17 cellular contexts compared by ENCODE assay signal in genomic region chr9:130661461-130662098, GRCh38. TPM values are rescaled to one million over a fixed set of nuclear protein-coding genes. Genes with fewer than 3 reads are reported as not detected.
A peak's percentile ranks its signal among the peaks of the same experiment; 100 is the strongest.
DNase-seq lines count a peak whose midpoint lies in the region; TF ChIP-seq lines count a peak whose summit lies in the region.
"Had no signal": no experiment of that assay in that cellular context is flagged by ENCODE, and none has a peak within 500 bp of the region (broad histone marks: within the 10 kb centered on the region; RNA-seq: fewer than 3 reads in every experiment).

No MANE protein-coding gene starts in this region.

- no peaks in the 10 kb centered on the region for H3K9me2 ChIP-seq in MM.1S (replicated peaks; ENCODE audit: insufficient read depth, low read length)

- H3F3A ChIP-seq in smooth muscle cell (ENCODE audit: low read depth) (no peaks in the 10 kb centered on the region), MM.1S (ENCODE audit: insufficient read depth, low read length) (no peaks in the 10 kb centered on the region)

- peaks cover 7% of the 10 kb centered on the region for H4K20me1 ChIP-seq in smooth muscle cell (ENCODE audit: low read depth)
- no peaks in the 10 kb centered on the region for H4K20me1 ChIP-seq in MM.1S (ENCODE audit: insufficient read depth, low read length)

- no peak overlapping the region for H3K27ac Mint-ChIP-seq in activated naive CD4-positive, alpha-beta T cell treated with anti-CD3 and anti-CD28 coated beads, Interleukin-2, amount 10 ng/mL, durations not matched to agents 7 days and 5 days

- H3K9me3 ChIP-seq in SJCRH30 (replicated peaks) (no peaks in the 10 kb centered on the region), smooth muscle cell (replicated peaks; ENCODE audit: low read depth) (no peaks in the 10 kb centered on the region), MM.1S (replicated peaks; ENCODE audit: insufficient read depth, low read length) (no peaks in the 10 kb centered on the region)
- H3K9me3 ChIP-seq: gastroesophageal sphincter had no signal

- H3K4me2 ChIP-seq in smooth muscle cell (peak overlapping the region; percentile 82), MM.1S (ENCODE audit: low read depth, low read length) (no peak overlapping the region)

- H3K79me2 ChIP-seq in smooth muscle cell (ENCODE audit: low read depth) (no peaks in the 10 kb centered on the region), MM.1S (ENCODE audit: low read length) (no peaks in the 10 kb centered on the region)

- peaks cover 15% of the 10 kb centered on the region for H3K4me1 Mint-ChIP-seq in activated naive CD4-positive, alpha-beta T cell treated with anti-CD3 and anti-CD28 coated beads, Interleukin-2, amount 10 ng/mL, durations not matched to agents 7 days and 5 days

- peaks cover 100% of the 10 kb centered on the region for H3K27me3 Mint-ChIP-seq in activated naive CD4-positive, alpha-beta T cell treated with anti-CD3 and anti-CD28 coated beads, Interleukin-2, amount 10 ng/mL, durations not matched to agents 7 days and 5 days

- no peaks in the 10 kb centered on the region for H3K27me3 ChIP-seq in SJCRH30
- H3K27me3 ChIP-seq in smooth muscle cell (ENCODE audit: low read depth), result peaks cover 100% of the 10 kb centered on the region
- peaks cover 93% of the 10 kb centered on the region for H3K27me3 ChIP-seq in MM.1S (replicated peaks; ENCODE audit: insufficient read depth, low read length)

- H3K4me1 ChIP-seq in SJCRH30 (no peaks in the 10 kb centered on the region; the same call in 1 of the 2 replicates), smooth muscle cell (ENCODE audit: low read depth) (peaks cover 45% of the 10 kb centered on the region), MM.1S (ENCODE audit: low read length) (no peaks in the 10 kb centered on the region)

- H2AFZ ChIP-seq in smooth muscle cell (ENCODE audit: low read depth) (no peak overlapping the region), MM.1S (ENCODE audit: low read length) (no peak overlapping the region)

- H3K36me3 ChIP-seq in SJCRH30 (peaks cover 15% of the 10 kb centered on the region), smooth muscle cell (ENCODE audit: low read depth) (no peaks in the 10 kb centered on the region), MM.1S (replicated peaks; ENCODE audit: insufficient read depth, low read length) (no peaks in the 10 kb centered on the region)
- H3K36me3 ChIP-seq: gastroesophageal sphincter had no signal

- no peaks in the 10 kb centered on the region for H3K36me3 Mint-ChIP-seq in activated naive CD4-positive, alpha-beta T cell treated with anti-CD3 and anti-CD28 coated beads, Interleukin-2, amount 10 ng/mL, durations not matched to agents 7 days and 5 days

- peak overlapping the region; percentile 79 for H3K4me3 ChIP-seq in SJCRH30
- H3K4me3 ChIP-seq in smooth muscle cell, result no peak overlapping the region
- no peak overlapping the region for H3K4me3 ChIP-seq in MM.1S (ENCODE audit: low read length)

- H3K9ac ChIP-seq in smooth muscle cell (ENCODE audit: low read depth), result no peak overlapping the region
- H3K9ac ChIP-seq in MM.1S (ENCODE audit: low read length), result no peak overlapping the region

- CTCF ChIA-PET in activated naive CD4-positive, alpha-beta T cell treated with anti-CD3 and anti-CD28 coated beads, Interleukin-2, amount 10 ng/mL, durations not matched to agents 7 days and 5 days (lab: Charles Lee), result no interaction called here

- TF ChIP-seq CTCF in smooth muscle cell (IDR thresholded peaks at IDR 0.05; ENCODE audit: borderline replicate concordance, insufficient read depth, poor library complexity, severe bottlenecking), result no peak
- TF ChIP-seq CTCF in MM.1S (IDR thresholded peaks at IDR 0.05; ENCODE audit: low read length), result no peak

- peak; percentile 18 for DNase-seq in activated naive CD4-positive, alpha-beta T cell treated with anti-CD3 and anti-CD28 coated beads, Interleukin-2, amount 10 ng/mL, durations not matched to agents 7 days and 5 days
- DNase-seq in activated naive CD4-positive, alpha-beta T cell treated with Interleukin-2 at 50 U/mL for 16 hours, result no peak
- DNase-seq in SJCRH30 (peak; percentile 52 to 71), iPS-NIHi7 (ENCODE audit: extremely low spot score) (peak; percentile 29), smooth muscle cell (lab: John Stamatoyannopoulos, UW; ENCODE audit: unreplicated experiment) (no peak), AML-193 (lab: John Stamatoyannopoulos, UW) (no peak), MM.1S (no peak)
- DNase-seq in activated CD4-positive, alpha-beta T cell treated with anti-CD3 and anti-CD28 coated beads for 1 hour, result no peak
- DNase-seq: activated effector memory CD4-positive, alpha-beta T cell treated with anti-CD3 and anti-CD28 coated beads, Interleukin-2, amount 50 U/mL, for 16 hours; NCI-H2107; small intestine; substantia nigra had no signal

- no peak overlapping the region for H3K4me3 Mint-ChIP-seq in activated naive CD4-positive, alpha-beta T cell treated with anti-CD3 and anti-CD28 coated beads, Interleukin-2, amount 10 ng/mL, durations not matched to agents 7 days and 5 days

- 5% methylated on average over 43 of the region's 47 CpGs for WGBS in smooth muscle cell (ENCODE audit: low lambda C conversion rate)

- no peaks in the 10 kb centered on the region for H3K9me3 Mint-ChIP-seq in activated naive CD4-positive, alpha-beta T cell treated with anti-CD3 and anti-CD28 coated beads, Interleukin-2, amount 10 ng/mL, durations not matched to agents 7 days and 5 days

- H3K27ac ChIP-seq in SJCRH30 (peak overlapping the region; percentile 100), smooth muscle cell (ENCODE audit: low read depth) (no peak overlapping the region), MM.1S (ENCODE audit: low read length) (no peak overlapping the region)
- H3K27ac ChIP-seq: gastroesophageal sphincter had no signal

RNA-seq across cellular contexts. Expression of gene PRDM12, which starts 2.8 kb away (rescaled TPM):
- 28.5 and 31.8 TPM in 2 replicates for total RNA-seq in SJCRH30 (2014; rRNA removed; shearing (Covaris generic))
- total RNA-seq in smooth muscle cell, result not detected in 2 replicates
- polyA plus RNA-seq in smooth muscle cell, result 0.12 TPM in 1 of 2 replicates, not detected in the other
- total RNA-seq: bronchial epithelial cell, gastroesophageal sphincter, myocyte, SK-MEL-5 had no signal
- polyA plus RNA-seq: AG04450 had no signal

RNA-seq across cellular contexts. Expression of gene EXOSC2, which starts 32.0 kb away (rescaled TPM):
- total RNA-seq in SJCRH30 (2014; rRNA removed; shearing (Covaris generic)), result 93.7 and 101 TPM in 2 replicates
- 12.1 and 14.7 TPM in 2 replicates for total RNA-seq in smooth muscle cell
- 15.8 and 17.3 TPM in 2 replicates for polyA plus RNA-seq in smooth muscle cell

Comparison
In these comparisons a context has a peak if more than half of its experiments do, and no peak if none do; other contexts are left out.
1. DNase-seq: peak in activated naive CD4-positive, alpha-beta T cell treated with anti-CD3 and anti-CD28 coated beads, Interleukin-2, amount 10 ng/mL, durations not matched to agents 7 days and 5 days (single experiment), SJCRH30 (2 of 2) and iPS-NIHi7 (single experiment); none in activated naive CD4-positive, alpha-beta T cell treated with Interleukin-2 at 50 U/mL for 16 hours (single experiment), smooth muscle cell (single experiment), activated CD4-positive, alpha-beta T cell treated with anti-CD3 and anti-CD28 coated beads for 1 hour (single experiment), AML-193 (0 of 2) and MM.1S (single experiment).
2. RNA of gene PRDM12, which starts 2.8 kb away (total RNA-seq): 28.5 to 31.8 TPM in SJCRH30; not detected in smooth muscle cell; every median in the first group is over 10 times any median in the second.